In the genomic region with DNA sequence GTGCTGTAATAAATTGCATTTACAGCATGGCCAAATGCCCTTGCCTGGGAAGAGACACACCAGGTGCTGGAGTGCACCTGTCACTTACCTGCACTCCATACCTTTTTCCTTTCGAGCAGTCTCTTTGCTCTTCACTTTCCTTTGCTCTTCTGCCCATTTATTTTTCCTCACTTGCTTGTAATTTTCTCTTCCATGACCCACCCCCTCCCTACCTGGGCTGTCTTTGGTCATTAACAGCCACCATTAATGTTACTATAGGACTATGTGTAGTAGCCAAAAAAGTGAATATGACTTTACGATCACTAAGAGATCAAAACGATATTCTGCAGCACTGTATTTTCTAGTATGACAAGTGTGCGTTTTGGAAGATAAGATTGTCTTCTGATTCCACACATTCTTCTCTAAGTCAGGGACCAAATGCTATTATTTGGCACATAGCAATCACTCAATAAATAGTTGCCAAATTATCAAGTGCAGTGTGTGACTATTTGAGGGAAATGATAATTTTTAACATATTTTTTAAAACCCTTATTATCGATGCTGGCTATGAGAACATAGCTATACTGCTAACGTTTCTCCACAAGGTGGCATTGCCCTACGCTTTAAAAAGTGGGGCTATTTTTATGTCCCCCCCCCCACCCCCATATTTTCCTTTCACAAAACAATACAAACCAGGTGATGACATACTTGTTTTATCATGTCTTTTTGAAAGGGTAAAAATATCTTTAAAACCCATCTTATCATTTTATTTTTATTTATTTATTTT, we compare ENCODE assay signal across 2 cellular contexts.
TF ChIP-seq lines count a peak whose summit lies in the region.

No MANE protein-coding gene starts in this region.

TF ChIP-seq in HCT116, 20 proteins besides CTCF, POLR2A, EP300 and RAD21:
- TF ChIP-seq SP1 (IDR thresholded peaks at IDR 0.05; ENCODE audit: low read depth) = no peak
- no peak for TF ChIP-seq ELF1 (IDR thresholded peaks at IDR 0.05; ENCODE audit: borderline replicate concordance, low read depth)
- TF ChIP-seq YY1 (IDR thresholded peaks at IDR 0.05; ENCODE audit: extremely low read depth, insufficient replicate concordance, low read depth, low read length) = no peak
- TF ChIP-seq REST (IDR thresholded peaks at IDR 0.05; ENCODE audit: low read depth) = no peak
- no peak for TF ChIP-seq TCF7L2 (IDR thresholded peaks at IDR 0.05; ENCODE audit: borderline replicate concordance, extremely low read depth, insufficient read depth, insufficient read length)
- TF ChIP-seq, protein P1, sequence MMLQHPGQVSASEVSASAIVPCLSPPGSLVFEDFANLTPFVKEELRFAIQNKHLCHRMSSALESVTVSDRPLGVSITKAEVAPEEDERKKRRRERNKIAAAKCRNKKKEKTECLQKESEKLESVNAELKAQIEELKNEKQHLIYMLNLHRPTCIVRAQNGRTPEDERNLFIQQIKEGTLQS (IDR thresholded peaks at IDR 0.05) = no peak
- no peak for TF ChIP-seq CEBPB (IDR thresholded peaks at IDR 0.05; ENCODE audit: low read depth)
- no peak for TF ChIP-seq JUND (IDR thresholded peaks at IDR 0.05)
- TF ChIP-seq POLR2AphosphoS5 (IDR thresholded peaks at IDR 0.05; ENCODE audit: low read depth, low read length) = no peak
- no peak for TF ChIP-seq CBX3 (IDR thresholded peaks at IDR 0.05; ENCODE audit: low read depth)
- no peak for TF ChIP-seq SIN3A (IDR thresholded peaks at IDR 0.05; ENCODE audit: low read depth)
- no peak for TF ChIP-seq EZH2phosphoT487 (IDR thresholded peaks at IDR 0.05; ENCODE audit: borderline replicate concordance)
- no peak for TF ChIP-seq FOSL1 (IDR thresholded peaks at IDR 0.05; ENCODE audit: low read depth)
- TF ChIP-seq SRF (IDR thresholded peaks at IDR 0.05; ENCODE audit: low read depth) = no peak

TF ChIP-seq in H1, 55 proteins besides CTCF, POLR2A, EP300 and RAD21:
- TF ChIP-seq SIX5 (IDR thresholded peaks at IDR 0.05; ENCODE audit: low read depth, low read length) = no peak
